ENCODE assay signal across 1 cellular context in the genomic region with DNA sequence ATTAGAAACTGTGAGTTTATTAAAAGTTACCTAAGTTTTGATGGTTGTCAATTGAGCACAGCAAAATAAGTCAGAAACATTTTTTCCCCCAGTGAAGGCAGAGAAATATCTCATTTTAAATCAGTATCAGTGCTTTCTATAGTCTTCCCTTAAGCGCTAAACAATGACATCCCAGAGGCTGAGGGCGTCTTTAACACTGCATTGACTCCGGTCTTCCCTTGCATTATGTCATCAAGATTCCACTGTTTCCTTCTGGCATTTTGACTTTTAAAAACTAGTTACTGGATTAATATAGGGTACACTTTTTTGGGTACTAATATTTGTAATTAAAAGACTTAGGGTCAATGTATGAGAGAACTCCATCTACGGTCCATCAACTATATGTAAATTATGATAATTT.
TF ChIP-seq lines count a peak whose summit lies in the region.

No MANE protein-coding gene starts in this region.

TF ChIP-seq in GM12878, 131 proteins besides CTCF, POLR2A, EP300 and RAD21:
- TF ChIP-seq PML (IDR thresholded peaks at IDR 0.05; ENCODE audit: low read length) (no peak), ZBED1 (IDR thresholded peaks at IDR 0.05; ENCODE audit: borderline replicate concordance) (no peak)
